1 cellular context compared by ENCODE assay signal in the genomic region with DNA sequence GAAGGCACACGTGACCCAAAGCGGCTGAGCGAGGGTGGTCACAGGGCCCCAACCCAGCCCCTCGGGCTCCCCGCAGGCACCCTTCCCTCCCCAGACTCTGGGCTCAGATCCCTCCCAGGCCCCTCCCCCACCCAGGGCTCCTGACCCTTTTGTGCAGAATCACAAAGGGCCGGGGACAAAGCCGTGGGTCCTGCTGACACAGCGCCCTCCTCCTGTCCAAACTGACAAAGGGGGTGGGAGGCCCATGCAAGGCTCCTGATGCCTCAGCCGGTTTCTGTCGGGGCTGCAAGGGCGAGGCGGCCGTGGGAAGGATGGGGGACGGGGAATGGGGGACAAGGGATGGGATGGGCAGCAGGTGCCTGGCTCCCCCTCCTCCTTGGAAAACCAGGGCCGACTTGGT.
TF ChIP-seq lines count a peak whose summit lies in the region.

No MANE protein-coding gene starts in this region.

TF ChIP-seq in WTC11, 78 proteins besides CTCF, POLR2A, EP300 and RAD21 (continued from another document):
- TF ChIP-seq E2F5 (CRISPR knock-in tag; IDR thresholded peaks at IDR 0.05) (no peak), TP53 (CRISPR knock-in tag; IDR thresholded peaks at IDR 0.05) (0 out of 2 replicates have a peak, but pooled peaks have one; percentile 51), SMAD3 (CRISPR knock-in tag; IDR thresholded peaks at IDR 0.05; ENCODE audit: borderline replicate concordance) (no peak), CREM (CRISPR knock-in tag; IDR thresholded peaks at IDR 0.05) (no peak), ZBTB21 (CRISPR knock-in tag; IDR thresholded peaks at IDR 0.05; ENCODE audit: borderline replicate concordance) (0 out of 2 replicates have a peak, but pooled peaks have one; percentile 29), SP1 (CRISPR knock-in tag; conservative IDR thresholded peaks at IDR 0.05) (peak; percentile 30; the same call in 1 of the 2 replicates), ETV6 (CRISPR knock-in tag; IDR thresholded peaks at IDR 0.05) (0 out of 2 replicates have a peak, but pooled peaks have one; percentile 13), ZBTB43 (CRISPR knock-in tag; IDR thresholded peaks at IDR 0.05) (no peak), ATF2 (CRISPR knock-in tag; IDR thresholded peaks at IDR 0.05; ENCODE audit: borderline replicate concordance, low read depth) (no peak), RORB (CRISPR knock-in tag; IDR thresholded peaks at IDR 0.05) (no peak)
- TF ChIP-seq, protein P1, sequence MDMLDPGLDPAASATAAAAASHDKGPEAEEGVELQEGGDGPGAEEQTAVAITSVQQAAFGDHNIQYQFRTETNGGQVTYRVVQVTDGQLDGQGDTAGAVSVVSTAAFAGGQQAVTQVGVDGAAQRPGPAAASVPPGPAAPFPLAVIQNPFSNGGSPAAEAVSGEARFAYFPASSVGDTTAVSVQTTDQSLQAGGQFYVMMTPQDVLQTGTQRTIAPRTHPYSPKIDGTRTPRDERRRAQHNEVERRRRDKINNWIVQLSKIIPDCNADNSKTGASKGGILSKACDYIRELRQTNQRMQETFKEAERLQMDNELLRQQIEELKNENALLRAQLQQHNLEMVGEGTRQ (CRISPR knock-in tag; IDR thresholded peaks at IDR 0.05) = peak; percentile 5; the same call in 1 of the 2 replicates
- TF ChIP-seq, protein P2, sequence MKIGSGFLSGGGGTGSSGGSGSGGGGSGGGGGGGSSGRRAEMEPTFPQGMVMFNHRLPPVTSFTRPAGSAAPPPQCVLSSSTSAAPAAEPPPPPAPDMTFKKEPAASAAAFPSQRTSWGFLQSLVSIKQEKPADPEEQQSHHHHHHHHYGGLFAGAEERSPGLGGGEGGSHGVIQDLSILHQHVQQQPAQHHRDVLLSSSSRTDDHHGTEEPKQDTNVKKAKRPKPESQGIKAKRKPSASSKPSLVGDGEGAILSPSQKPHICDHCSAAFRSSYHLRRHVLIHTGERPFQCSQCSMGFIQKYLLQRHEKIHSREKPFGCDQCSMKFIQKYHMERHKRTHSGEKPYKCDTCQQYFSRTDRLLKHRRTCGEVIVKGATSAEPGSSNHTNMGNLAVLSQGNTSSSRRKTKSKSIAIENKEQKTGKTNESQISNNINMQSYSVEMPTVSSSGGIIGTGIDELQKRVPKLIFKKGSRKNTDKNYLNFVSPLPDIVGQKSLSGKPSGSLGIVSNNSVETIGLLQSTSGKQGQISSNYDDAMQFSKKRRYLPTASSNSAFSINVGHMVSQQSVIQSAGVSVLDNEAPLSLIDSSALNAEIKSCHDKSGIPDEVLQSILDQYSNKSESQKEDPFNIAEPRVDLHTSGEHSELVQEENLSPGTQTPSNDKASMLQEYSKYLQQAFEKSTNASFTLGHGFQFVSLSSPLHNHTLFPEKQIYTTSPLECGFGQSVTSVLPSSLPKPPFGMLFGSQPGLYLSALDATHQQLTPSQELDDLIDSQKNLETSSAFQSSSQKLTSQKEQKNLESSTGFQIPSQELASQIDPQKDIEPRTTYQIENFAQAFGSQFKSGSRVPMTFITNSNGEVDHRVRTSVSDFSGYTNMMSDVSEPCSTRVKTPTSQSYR (CRISPR knock-in tag; IDR thresholded peaks at IDR 0.05) = peak; percentile 75; the same call in 1 of the 2 replicates
